In the genomic region with DNA sequence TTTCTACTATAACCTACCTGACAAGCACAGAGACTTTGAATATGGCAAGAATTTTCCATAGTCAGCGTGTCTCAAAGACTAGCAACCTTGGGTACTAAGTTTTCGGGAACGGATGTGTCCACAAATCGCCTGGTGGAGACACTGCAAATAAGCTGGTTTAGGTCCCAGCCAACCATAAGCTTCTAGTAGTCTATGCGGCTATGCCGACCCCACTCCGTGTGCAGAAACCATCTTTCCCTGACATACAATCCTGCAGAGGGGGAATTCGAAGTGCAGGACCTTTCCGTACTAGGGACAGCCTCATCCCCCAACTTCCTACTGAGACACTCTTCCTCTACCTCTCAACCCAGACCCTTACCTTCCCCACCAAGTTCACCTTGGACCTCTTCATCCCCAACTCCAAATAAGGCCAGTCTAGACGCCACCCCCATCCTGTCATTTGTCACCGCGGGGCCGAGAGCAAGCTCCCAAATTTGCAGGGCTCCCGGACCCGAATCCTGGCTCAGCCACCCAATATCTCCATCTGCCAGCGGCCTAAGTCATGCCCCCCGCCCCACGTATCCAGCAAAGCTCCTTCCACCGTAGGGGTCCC, we compare ENCODE assay signal across 1 cellular context.
TF ChIP-seq lines count a peak whose summit lies in the region.

No MANE protein-coding gene starts in this region.

TF ChIP-seq in SK-N-SH, 30 proteins besides CTCF, POLR2A, EP300 and RAD21 (continued from another document):
- TF ChIP-seq, protein P1, sequence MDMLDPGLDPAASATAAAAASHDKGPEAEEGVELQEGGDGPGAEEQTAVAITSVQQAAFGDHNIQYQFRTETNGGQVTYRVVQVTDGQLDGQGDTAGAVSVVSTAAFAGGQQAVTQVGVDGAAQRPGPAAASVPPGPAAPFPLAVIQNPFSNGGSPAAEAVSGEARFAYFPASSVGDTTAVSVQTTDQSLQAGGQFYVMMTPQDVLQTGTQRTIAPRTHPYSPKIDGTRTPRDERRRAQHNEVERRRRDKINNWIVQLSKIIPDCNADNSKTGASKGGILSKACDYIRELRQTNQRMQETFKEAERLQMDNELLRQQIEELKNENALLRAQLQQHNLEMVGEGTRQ (IDR thresholded peaks at IDR 0.05; ENCODE audit: borderline replicate concordance, low read depth, low read length): no peak
- TF ChIP-seq TCF12 (IDR thresholded peaks at IDR 0.05): no peak
- TF ChIP-seq MXI1 (IDR thresholded peaks at IDR 0.05; ENCODE audit: low read depth, low read length): no peak
- TF ChIP-seq JUND (IDR thresholded peaks at IDR 0.05): no peak
- no peak for TF ChIP-seq RCOR1 (IDR thresholded peaks at IDR 0.05; ENCODE audit: low read length)
- no peak for TF ChIP-seq MEF2A (IDR thresholded peaks at IDR 0.05; ENCODE audit: borderline replicate concordance, low read depth)
- no peak for TF ChIP-seq POLR2AphosphoS5 (IDR thresholded peaks at IDR 0.05; ENCODE audit: low read depth, low read length)
- TF ChIP-seq GABPA (IDR thresholded peaks at IDR 0.05; ENCODE audit: low read depth): no peak
- no peak for TF ChIP-seq RXRA (IDR thresholded peaks at IDR 0.05; ENCODE audit: borderline replicate concordance, low read depth)
